ENCODE assay signal across 19 cellular contexts in the genomic region with DNA sequence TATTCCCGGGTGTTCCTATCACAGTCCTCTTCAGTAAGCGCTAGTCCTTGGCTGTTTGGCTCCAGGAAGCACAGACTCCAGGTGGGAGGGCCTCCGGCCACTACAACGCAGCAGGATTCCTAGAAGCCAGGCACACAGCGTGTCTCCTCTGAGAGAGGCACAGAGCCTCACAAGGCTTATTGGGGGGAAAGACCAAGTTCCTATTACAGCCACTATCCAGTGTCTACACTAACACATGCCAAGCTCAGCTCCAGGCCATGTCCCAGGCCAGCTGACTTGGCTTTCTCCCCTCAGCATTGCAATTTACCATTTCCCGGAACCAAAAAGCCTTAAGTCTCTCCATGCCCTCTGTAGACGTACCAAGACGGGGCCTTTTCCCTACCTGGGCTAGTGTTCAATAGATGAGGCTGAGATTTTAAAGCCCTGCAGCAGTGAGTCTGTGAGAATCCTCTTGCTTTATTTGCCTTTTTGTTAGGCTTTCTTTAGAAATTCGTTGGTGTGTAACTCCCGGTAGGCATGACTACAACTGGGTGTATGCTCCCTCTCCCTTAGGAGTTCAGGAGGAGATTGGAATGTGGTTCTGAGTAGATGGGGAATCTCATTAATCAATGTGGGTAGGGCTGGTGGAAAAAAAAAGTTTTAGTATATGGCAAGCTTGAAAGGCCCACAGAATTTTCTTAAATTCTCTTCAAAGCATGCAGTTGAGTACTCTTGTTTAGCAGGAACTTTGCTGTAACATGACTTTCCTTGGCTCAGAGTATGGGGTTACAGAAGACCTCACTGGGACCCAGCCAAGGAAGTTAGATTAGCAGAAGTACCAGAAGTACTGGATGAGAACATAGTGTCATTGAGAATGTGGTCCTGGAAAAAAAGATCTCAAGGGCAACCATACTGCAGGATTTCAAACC.
DNase-seq lines count a peak whose midpoint lies in the region; ATAC-seq and TF ChIP-seq lines count a peak whose summit lies in the region.
"Had no signal": no experiment of that assay in that cellular context is flagged by ENCODE, and none has a peak within 500 bp of the region (broad histone marks: within the 10 kb centered on the region; RNA-seq: fewer than 3 reads in every experiment).

No MANE protein-coding gene starts in this region.

- peak overlapping the region in 1 of 2 donors; percentile 21 for H3K27ac ChIP-seq in testis
- H3K27ac ChIP-seq: epithelial cell of prostate, PC-9, SJSA1, VCaP had no signal

- no peak for TF ChIP-seq POLR2A in testis (IDR thresholded peaks at IDR 0.05)

- H3K4me3 ChIP-seq in fibroblast of the aortic adventitia (ENCODE audit: low read depth, low read length) (no peak overlapping the region), testis (no peak overlapping the region)
- H3K4me3 ChIP-seq: K562, PC-9, SJSA1 had no signal

- intact Hi-C loops in testis (cut with DNase I; ENCODE audit: low total_unique reads) = no loop called here

- no peak for TF ChIP-seq CTCF in fibroblast of the aortic adventitia (IDR thresholded peaks at IDR 0.05; ENCODE audit: insufficient read depth, low read length)
- no peak for TF ChIP-seq CTCF in testis (IDR thresholded peaks at IDR 0.05)

- H3K27me3 ChIP-seq in testis = no peaks in the 10 kb centered on the region
- H3K27me3 ChIP-seq: SJSA1 had no signal

- peak; percentile 50 for ATAC-seq in left lobe of liver
- ATAC-seq in HG02938 (IDR thresholded peaks at IDR 0.05; ENCODE audit: unreplicated experiment) = no peak
- ATAC-seq: K562; naive thymus-derived CD4-positive, alpha-beta T cell had no signal

- 37 to 45% methylated on average over 10 of the region's 10 CpGs for WGBS in testis, 2 donors

- no peaks in the 10 kb centered on the region for H3K36me3 ChIP-seq in testis (ENCODE audit: low read depth, missing control alignments)
- H3K36me3 ChIP-seq: SJSA1 had no signal

- H3K9me3 ChIP-seq in testis = no peaks in the 10 kb centered on the region
- H3K9me3 ChIP-seq: SJSA1 had no signal

- H3K4me1 ChIP-seq in testis = no peaks in the 10 kb centered on the region
- H3K4me1 ChIP-seq: SJSA1 had no signal

- DNase-seq in astrocyte of the hippocampus (ENCODE audit: low read depth, low spot score) = peak; percentile 35
- peak; percentile 12 for DNase-seq in fibroblast of the aortic adventitia (ENCODE audit: low read depth)
- DNase-seq in left lobe of liver (ENCODE audit: low spot score) = no peak
- DNase-seq in testis = peak; percentile 77
- DNase-seq in NCI-H1105 (lab: John Stamatoyannopoulos, UW) = no peak
- DNase-seq in NCI-H2171 treated with DMSO at 0.1 percent for 48 hours (lab: John Stamatoyannopoulos, UW) = no peak
- DNase-seq: activated CD4-positive, alpha-beta memory T cell treated with anti-CD3 and anti-CD28 coated beads, Interleukin-2, amount 10 ng/mL, durations not matched to agents 7 days and 5 days; activated naive CD4-positive, alpha-beta T cell treated with anti-CD3 and anti-CD28 coated beads, Interleukin-2, amount 10 ng/mL, durations not matched to agents 7 days and 5 days; activated T-cell treated with anti-CD3 and anti-CD28 coated beads, Interleukin-2, amount 50 U/mL, for 1 hour; dermis blood vessel endothelial cell; naive thymus-derived CD4-positive, alpha-beta T cell; NCI-H1694 treated with DMSO at 0.1 percent for 48 hours; NCI-H2227 treated with DMSO at 0.1 percent for 48 hours; PC-9 had no signal

Comparison
In these comparisons a context has a peak if more than half of its experiments do, and no peak if none do; other contexts are left out.
1. DNase-seq: peak in astrocyte of the hippocampus (single experiment), fibroblast of the aortic adventitia (single experiment) and testis (single experiment); none in left lobe of liver (single experiment), NCI-H1105 (single experiment) and NCI-H2171 treated with DMSO at 0.1 percent for 48 hours (single experiment).